In the genomic region with DNA sequence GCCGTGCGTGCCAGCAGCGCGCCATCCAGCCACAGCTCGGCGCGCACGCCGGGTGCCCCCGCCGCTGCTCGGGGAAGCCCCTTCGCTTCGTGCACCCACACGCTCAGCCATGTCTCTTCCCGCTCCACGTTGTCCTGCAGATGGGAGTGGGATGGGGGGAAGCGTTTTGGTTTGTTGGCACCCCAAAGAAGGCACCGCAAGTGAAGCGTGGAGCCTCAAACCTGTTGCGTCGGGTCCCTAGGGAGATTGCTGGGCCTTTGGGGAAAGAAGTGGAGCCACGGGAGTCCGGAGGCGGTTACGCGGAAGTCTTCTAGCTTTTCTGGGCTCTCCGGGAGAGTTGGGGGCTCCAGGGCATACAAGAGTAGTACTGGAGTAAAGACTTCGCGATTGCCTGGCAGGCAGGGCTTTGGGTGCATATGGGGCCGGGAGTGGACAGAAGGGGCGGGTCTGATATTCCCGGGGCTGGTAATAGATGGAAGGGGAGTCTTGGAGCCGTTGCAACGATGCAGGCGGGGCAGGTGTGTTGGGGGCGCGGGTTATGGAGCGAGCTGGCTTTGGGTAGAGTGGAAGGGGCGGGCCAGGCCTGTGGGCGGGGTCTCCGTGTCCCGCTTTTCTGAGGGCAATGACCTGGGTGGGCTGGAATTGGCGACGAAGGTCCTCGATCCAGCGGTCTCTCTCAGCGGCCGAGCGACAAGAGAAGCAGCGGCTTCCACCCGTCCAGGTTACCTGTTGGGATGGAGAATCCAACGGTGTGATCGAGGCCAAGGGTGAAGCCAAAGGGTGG, we compare ENCODE assay signal across 22 cellular contexts. TPM values are rescaled to one million over a fixed set of nuclear protein-coding genes. Genes with fewer than 3 reads are reported as not detected.
A peak's percentile ranks its signal among the peaks of the same experiment; 100 is the strongest.
DNase-seq lines count a peak whose midpoint lies in the region; ATAC-seq and TF ChIP-seq lines count a peak whose summit lies in the region.
"Had no signal": no experiment of that assay in that cellular context is flagged by ENCODE, and none has a peak within 500 bp of the region (broad histone marks: within the 10 kb centered on the region; RNA-seq: fewer than 3 reads in every experiment).

No MANE protein-coding gene starts in this region.

- peaks cover 48% of the 10 kb centered on the region for H3K36me3 Mint-ChIP-seq in activated naive CD8-positive, alpha-beta T cell treated with anti-CD3 and anti-CD28 coated beads, Interleukin-2, amount 10 ng/mL, durations not matched to agents 7 days and 5 days
- peaks cover 47% of the 10 kb centered on the region for H3K36me3 Mint-ChIP-seq in activated naive CD8-positive, alpha-beta T cell treated with anti-CD3 and anti-CD28 coated beads for 36 hours
- peaks cover 4% of the 10 kb centered on the region for H3K36me3 Mint-ChIP-seq in T-helper 17 cell (ENCODE audit: low read depth)

- no peaks in the 10 kb centered on the region for H3K27me3 Mint-ChIP-seq in activated naive CD8-positive, alpha-beta T cell treated with anti-CD3 and anti-CD28 coated beads, Interleukin-2, amount 10 ng/mL, durations not matched to agents 7 days and 5 days
- no peaks in the 10 kb centered on the region for H3K27me3 Mint-ChIP-seq in activated naive CD8-positive, alpha-beta T cell treated with anti-CD3 and anti-CD28 coated beads for 36 hours
- H3K27me3 Mint-ChIP-seq in T-helper 17 cell: no peaks in the 10 kb centered on the region
- H3K27me3 Mint-ChIP-seq: activated CD4-positive, alpha-beta T cell treated with anti-CD3 and anti-CD28 coated beads for 36 hours; CD8-positive, alpha-beta memory T cell; naive thymus-derived CD4-positive, alpha-beta T cell had no signal

- no peak for DNase-seq in activated naive CD8-positive, alpha-beta T cell treated with anti-CD3 and anti-CD28 coated beads, Interleukin-2, amount 10 ng/mL, durations not matched to agents 7 days and 5 days
- DNase-seq in activated naive CD8-positive, alpha-beta T cell treated with anti-CD3 and anti-CD28 coated beads for 36 hours: no peak
- DNase-seq in T-helper 17 cell (no peak), iPS DF 6.9 (ENCODE audit: low read depth, low spot score) (no peak), suprapubic skin (ENCODE audit: low spot score in 2 of 2) (peak in 1 of 2 donors; percentile 55), NCI-H1436 treated with DMSO at 0.1 percent for 48 hours (lab: John Stamatoyannopoulos, UW) (no peak)
- DNase-seq: ACHN; activated CD4-positive, alpha-beta T cell treated with anti-CD3 and anti-CD28 coated beads for 36 hours; activated effector memory CD4-positive, alpha-beta T cell treated with anti-CD3 and anti-CD28 coated beads, Interleukin-2, amount 50 U/mL, for 16 hours; CD8-positive, alpha-beta memory T cell; EL; foreskin melanocyte; naive thymus-derived CD4-positive, alpha-beta T cell; NCI-H2081 treated with DMSO at 0.1 percent for 48 hours; NCI-H510A treated with DMSO at 0.1 percent for 48 hours; stimulated activated CD4-positive, alpha-beta T cell treated with anti-CD3 and anti-CD28 coated beads, Interleukin-12 subunit alpha, Interleukin-12 subunit beta, amount 100 ng/mL, for 4 hours; stimulated activated naive CD4-positive, alpha-beta T cell treated with Interleukin-2 at 50 U/mL for 16 hours had no signal

- TF ChIP-seq POLR2A in suprapubic skin (IDR thresholded peaks at IDR 0.05): no peak

- H3K27me3 ChIP-seq in iPS DF 6.9 (ENCODE audit: control insufficient read depth, insufficient read depth, low read length) (peaks cover 12% of the 10 kb centered on the region), suprapubic skin (peaks cover 30% of the 10 kb centered on the region)

- no peak for TF ChIP-seq EP300 in suprapubic skin (IDR thresholded peaks at IDR 0.05)

- WGBS in iPS DF 6.9 (ENCODE audit: insufficient coverage, insufficient read length): no CpG with 5 or more reads among the region's 54 CpGs
- 19% methylated on average over 41 of the region's 54 CpGs for WGBS in suprapubic skin

- H3K9me3 ChIP-seq in T-helper 17 cell (ENCODE audit: control insufficient read depth, low read length, poor library complexity, severe bottlenecking): no peaks in the 10 kb centered on the region
- H3K9me3 ChIP-seq in iPS DF 6.9 (ENCODE audit: control insufficient read depth, insufficient read depth, low read length): no peaks in the 10 kb centered on the region
- no peaks in the 10 kb centered on the region for H3K9me3 ChIP-seq in suprapubic skin
- H3K9me3 ChIP-seq: upper lobe of left lung had no signal

- TF ChIP-seq CTCF in suprapubic skin (IDR thresholded peaks at IDR 0.05): no peak

- H3K4me3 ChIP-seq in iPS DF 6.9 (ENCODE audit: low read length): peak overlapping the region; percentile 29; the same call in 1 of the 2 replicates
- H3K4me3 ChIP-seq in suprapubic skin: peak overlapping the region; percentile 43

- H3K4me1 Mint-ChIP-seq in activated naive CD8-positive, alpha-beta T cell treated with anti-CD3 and anti-CD28 coated beads, Interleukin-2, amount 10 ng/mL, durations not matched to agents 7 days and 5 days: peaks cover 31% of the 10 kb centered on the region
- H3K4me1 Mint-ChIP-seq in activated naive CD8-positive, alpha-beta T cell treated with anti-CD3 and anti-CD28 coated beads for 36 hours: peaks cover 24% of the 10 kb centered on the region
- peaks cover 24% of the 10 kb centered on the region for H3K4me1 Mint-ChIP-seq in T-helper 17 cell

- H3K36me3 ChIP-seq in iPS DF 6.9 (ENCODE audit: control insufficient read depth, insufficient read depth, low read length) (no peaks in the 10 kb centered on the region), suprapubic skin (no peaks in the 10 kb centered on the region)

- ATAC-seq in activated naive CD8-positive, alpha-beta T cell treated with anti-CD3 and anti-CD28 coated beads, Interleukin-2, amount 10 ng/mL, durations not matched to agents 7 days and 5 days (ENCODE audit: low read depth): no peak
- ATAC-seq in T-helper 17 cell: no peak
- ATAC-seq in HG03196 (IDR thresholded peaks at IDR 0.05; ENCODE audit: unreplicated experiment): no peak
- ATAC-seq in GM21737 (IDR thresholded peaks at IDR 0.05; ENCODE audit: unreplicated experiment): no peak
- ATAC-seq: activated CD4-positive, alpha-beta T cell treated with anti-CD3 and anti-CD28 coated beads for 36 hours; naive thymus-derived CD4-positive, alpha-beta T cell had no signal

- no peak overlapping the region for H3K4me3 Mint-ChIP-seq in activated naive CD8-positive, alpha-beta T cell treated with anti-CD3 and anti-CD28 coated beads, Interleukin-2, amount 10 ng/mL, durations not matched to agents 7 days and 5 days
- H3K4me3 Mint-ChIP-seq in activated naive CD8-positive, alpha-beta T cell treated with anti-CD3 and anti-CD28 coated beads for 36 hours: no peak overlapping the region
- no peak overlapping the region for H3K4me3 Mint-ChIP-seq in T-helper 17 cell
- H3K4me3 Mint-ChIP-seq: activated CD4-positive, alpha-beta T cell treated with anti-CD3 and anti-CD28 coated beads for 36 hours; CD8-positive, alpha-beta memory T cell; naive thymus-derived CD4-positive, alpha-beta T cell had no signal

- POLR2A ChIA-PET in activated naive CD8-positive, alpha-beta T cell treated with anti-CD3 and anti-CD28 coated beads, Interleukin-2, amount 10 ng/mL, durations not matched to agents 7 days and 5 days (lab: Charles Lee): interaction anchor here (1.1 to 1.2 kb wide), 4 partner anchors 7 to 93 kb away, joined by 3 to 4 read pairs (median 3); no protein-coding TSS in a partner anchor

- H3K9me3 Mint-ChIP-seq in activated naive CD8-positive, alpha-beta T cell treated with anti-CD3 and anti-CD28 coated beads, Interleukin-2, amount 10 ng/mL, durations not matched to agents 7 days and 5 days: no peaks in the 10 kb centered on the region
- H3K9me3 Mint-ChIP-seq in activated naive CD8-positive, alpha-beta T cell treated with anti-CD3 and anti-CD28 coated beads for 36 hours: no peaks in the 10 kb centered on the region
- H3K9me3 Mint-ChIP-seq: CD8-positive, alpha-beta memory T cell had no signal

- H3K4me1 ChIP-seq in iPS DF 6.9 (ENCODE audit: control insufficient read depth, insufficient read depth, low read length) (peaks cover 1% of the 10 kb centered on the region; the same call in 1 of the 2 replicates), suprapubic skin (peaks cover 24% of the 10 kb centered on the region)

- H3K27ac ChIP-seq in iPS DF 6.9 (ENCODE audit: low read length): no peak overlapping the region
- H3K27ac ChIP-seq in suprapubic skin: no peak overlapping the region
- H3K27ac ChIP-seq: upper lobe of left lung had no signal

- peak overlapping the region; percentile 60 for H3K27ac Mint-ChIP-seq in activated naive CD8-positive, alpha-beta T cell treated with anti-CD3 and anti-CD28 coated beads, Interleukin-2, amount 10 ng/mL, durations not matched to agents 7 days and 5 days
- H3K27ac Mint-ChIP-seq in activated naive CD8-positive, alpha-beta T cell treated with anti-CD3 and anti-CD28 coated beads for 36 hours: no peak overlapping the region
- H3K27ac Mint-ChIP-seq in T-helper 17 cell: peak overlapping the region; percentile 11
- H3K27ac Mint-ChIP-seq: activated CD4-positive, alpha-beta T cell treated with anti-CD3 and anti-CD28 coated beads for 36 hours; progenitor cell of endocrine pancreas had no signal

RNA-seq across cellular contexts. Expression of a gene that starts 6.5 kb away (rescaled TPM):
- total RNA-seq in activated naive CD8-positive, alpha-beta T cell treated with anti-CD3 and anti-CD28 coated beads, Interleukin-2, amount 10 ng/mL, durations not matched to agents 7 days and 5 days: 100 to 1,000 TPM; 168 to 172 TPM
- 10 to 100 TPM; 75.0 to 83.4 TPM for total RNA-seq in activated naive CD8-positive, alpha-beta T cell treated with anti-CD3 and anti-CD28 coated beads for 36 hours
- 100 to 1,000 TPM; 103 to 121 TPM for total RNA-seq in T-helper 17 cell
- 1 to 10 TPM in 2 of 4 donors, under 1 TPM in 2; 0.70 to 2.4 (median 1.0) TPM for total RNA-seq in suprapubic skin
- total RNA-seq: progenitor cell of endocrine pancreas had no signal

RNA-seq across cellular contexts. Expression of a gene that starts 8.1 kb away (rescaled TPM):
- 10 to 100 TPM; 28.4 to 29.3 TPM for total RNA-seq in activated naive CD8-positive, alpha-beta T cell treated with anti-CD3 and anti-CD28 coated beads, Interleukin-2, amount 10 ng/mL, durations not matched to agents 7 days and 5 days
- 10 to 100 TPM; 22.7 to 24.1 TPM for total RNA-seq in activated naive CD8-positive, alpha-beta T cell treated with anti-CD3 and anti-CD28 coated beads for 36 hours
- total RNA-seq in T-helper 17 cell (10 to 100 TPM; 17.1 to 19.2 TPM), suprapubic skin (10 to 100 TPM; 39.1 to 44.9 (median 41.0) TPM)

RNA-seq across cellular contexts. Expression of a gene that starts 21.4 kb away (rescaled TPM):
- total RNA-seq in activated naive CD8-positive, alpha-beta T cell treated with anti-CD3 and anti-CD28 coated beads, Interleukin-2, amount 10 ng/mL, durations not matched to agents 7 days and 5 days: under 1 TPM; 0.19 to 0.40 TPM
- not detected for total RNA-seq in activated naive CD8-positive, alpha-beta T cell treated with anti-CD3 and anti-CD28 coated beads for 36 hours
- not detected for total RNA-seq in T-helper 17 cell
- under 1 TPM in 1 of 4 donors, not detected in 3; 0.21 TPM for total RNA-seq in suprapubic skin
- total RNA-seq: OCI-LY7, progenitor cell of endocrine pancreas, upper lobe of left lung had no signal

RNA-seq across cellular contexts. Expression of a gene that starts 39.1 kb away (rescaled TPM):
- 100 to 1,000 TPM; 146 to 149 TPM for total RNA-seq in activated naive CD8-positive, alpha-beta T cell treated with anti-CD3 and anti-CD28 coated beads, Interleukin-2, amount 10 ng/mL, durations not matched to agents 7 days and 5 days
- total RNA-seq in activated naive CD8-positive, alpha-beta T cell treated with anti-CD3 and anti-CD28 coated beads for 36 hours: 10 to 100 TPM; 70.6 to 71.6 TPM
- total RNA-seq in T-helper 17 cell (100 to 1,000 TPM; 116 to 123 TPM), suprapubic skin (100 to 1,000 TPM in 2 of 4 donors, 10 to 100 TPM in 2; 97.5 to 259 (median 118) TPM)

RNA-seq across cellular contexts. Expression of a gene that starts 50.4 kb away (rescaled TPM):
- total RNA-seq in activated naive CD8-positive, alpha-beta T cell treated with anti-CD3 and anti-CD28 coated beads, Interleukin-2, amount 10 ng/mL, durations not matched to agents 7 days and 5 days: 1 to 10 TPM; 3.2 to 3.4 TPM
- 1 to 10 TPM; 1.3 to 1.6 TPM for total RNA-seq in activated naive CD8-positive, alpha-beta T cell treated with anti-CD3 and anti-CD28 coated beads for 36 hours
- total RNA-seq in T-helper 17 cell (1 to 10 TPM in 1 of 2 donors, under 1 TPM in 1; 0.44 to 1.4 TPM), suprapubic skin (10 to 100 TPM; 26.0 to 77.7 (median 55.5) TPM)
- total RNA-seq: OCI-LY7, progenitor cell of endocrine pancreas had no signal

Comparison
In these comparisons a context has a peak if more than half of its experiments do, and no peak if none do; other contexts are left out.
1. RNA of a gene that starts 6.5 kb away (total RNA-seq): 168 to 172 TPM in activated naive CD8-positive, alpha-beta T cell treated with anti-CD3 and anti-CD28 coated beads, Interleukin-2, amount 10 ng/mL, durations not matched to agents 7 days and 5 days, 103 to 121 TPM in T-helper 17 cell and 75.0 to 83.4 TPM in activated naive CD8-positive, alpha-beta T cell treated with anti-CD3 and anti-CD28 coated beads for 36 hours; 0.70 to 2.4 TPM in suprapubic skin; every median in the first group is over 10 times any median in the second.